Comparison of ENCODE assay signal across 11 cellular contexts in the genomic region with DNA sequence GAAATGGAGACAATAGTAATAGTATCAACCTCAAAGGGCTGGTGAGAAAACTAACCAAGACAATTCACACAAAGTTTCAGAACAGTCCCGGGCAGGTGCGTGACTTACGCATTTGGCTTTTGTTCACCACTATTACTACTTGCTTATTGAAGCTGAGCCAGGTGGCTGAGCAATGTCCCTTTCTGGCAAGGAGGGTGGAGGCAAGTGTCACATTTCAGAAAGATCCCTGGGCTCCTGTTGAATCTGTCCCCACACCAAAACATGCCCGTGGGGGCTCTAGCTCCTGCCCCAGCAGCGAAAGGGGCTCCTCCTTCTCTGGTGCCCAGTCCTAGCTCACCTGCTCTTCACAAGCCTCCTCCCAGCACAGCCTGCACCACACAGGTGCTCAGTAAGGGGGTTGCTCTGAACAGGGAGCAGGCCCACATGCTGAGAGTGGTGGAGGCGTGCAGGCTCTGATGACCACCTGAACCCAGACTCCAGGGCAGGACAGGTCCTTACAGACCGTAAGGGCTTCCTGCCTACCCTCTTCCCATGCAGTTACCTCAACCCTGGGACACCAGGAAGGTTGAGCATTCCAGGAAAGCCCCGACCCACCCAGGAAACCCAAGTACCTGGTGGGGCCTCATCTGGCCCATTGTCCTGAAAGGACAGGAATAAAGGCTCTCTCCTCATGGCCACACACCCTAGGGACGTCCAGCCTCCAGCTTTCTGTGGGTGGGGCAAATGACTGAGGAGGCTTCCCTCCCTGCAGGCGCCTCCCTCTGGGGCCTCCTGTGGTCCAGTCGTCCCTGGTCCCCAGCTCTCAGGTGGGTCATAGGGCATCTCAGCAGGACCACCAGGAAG. TPM values are rescaled to one million over a fixed set of nuclear protein-coding genes. Genes with fewer than 3 reads are reported as not detected.
DNase-seq lines count a peak whose midpoint lies in the region; ATAC-seq, FAIRE-seq and TF ChIP-seq lines count a peak whose summit lies in the region.
"Had no signal": no experiment of that assay in that cellular context is flagged by ENCODE, and none has a peak within 500 bp of the region (broad histone marks: within the 10 kb centered on the region; RNA-seq: fewer than 3 reads in every experiment).

No MANE protein-coding gene starts in this region.

- POLR2A ChIA-PET in activated CD4-positive, alpha-beta T cell treated with anti-CD3 and anti-CD28 coated beads for 36 hours (lab: Charles Lee), result interaction anchor here (1.2 to 2.1 kb wide), 2 partner anchors 12 to 22 kb away, joined by 3 to 7 read pairs; no protein-coding TSS in a partner anchor

- peak overlapping the region; percentile 9 to 42 for H3K27ac ChIP-seq in small intestine (ENCODE audit: low read depth in 1 of 2, low read length in 1 of 2)

- peak overlapping the region; percentile 32 for H3K4me3 Mint-ChIP-seq in activated CD4-positive, alpha-beta T cell treated with anti-CD3 and anti-CD28 coated beads for 36 hours
- peak overlapping the region; percentile 60 for H3K4me3 Mint-ChIP-seq in activated naive CD4-positive, alpha-beta T cell treated with anti-CD3 and anti-CD28 coated beads, Interleukin-2, amount 50 U/mL, for 24 hours

- H3K27me3 ChIP-seq in small intestine (ENCODE audit: control insufficient read depth in 2 of 2, insufficient read depth in 2 of 2, low read length in 2 of 2), result no peaks in the 10 kb centered on the region
- H3K27me3 ChIP-seq: tibial nerve had no signal

- peak; percentile 78 for DNase-seq in activated CD4-positive, alpha-beta T cell treated with anti-CD3 and anti-CD28 coated beads for 36 hours
- no peak for DNase-seq in activated CD4-positive, alpha-beta T cell treated with anti-CD3 and anti-CD28 coated beads, Interleukin-2, amount 50 U/mL, for 1 hour
- DNase-seq in LNCaP clone FGC (ENCODE audit: low read depth) (peak; percentile 26), small intestine (no peak), sciatic nerve (ENCODE audit: low spot score) (no peak)
- DNase-seq: left cardiac atrium had no signal

- H3K9me3 ChIP-seq in small intestine (ENCODE audit: control insufficient read depth, low read depth), result no peaks in the 10 kb centered on the region
- H3K9me3 ChIP-seq: tibial nerve had no signal

- intact Hi-C loops in activated CD4-positive, alpha-beta T cell treated with anti-CD3 and anti-CD28 coated beads for 36 hours (cut with DNase I, micrococcal nuclease), result loop anchor here (1.0 to 10.0 kb wide), 5 partner anchors 17 to 1224 kb away; a partner anchor contains a TSS
- intact Hi-C loops in sciatic nerve (cut with DNase I), result no loop called here

- TF ChIP-seq CTCF in LNCaP clone FGC (IDR thresholded peaks at IDR 0.05; ENCODE audit: control insufficient read depth, extremely low read depth, insufficient read depth), result no peak

- no peaks in the 10 kb centered on the region for H3K9me3 Mint-ChIP-seq in activated CD4-positive, alpha-beta T cell treated with anti-CD3 and anti-CD28 coated beads for 36 hours (ENCODE audit: low read depth)
- H3K9me3 Mint-ChIP-seq in activated naive CD4-positive, alpha-beta T cell treated with anti-CD3 and anti-CD28 coated beads, Interleukin-2, amount 50 U/mL, for 24 hours, result no peaks in the 10 kb centered on the region

- no peaks in the 10 kb centered on the region for H3K27me3 Mint-ChIP-seq in activated CD4-positive, alpha-beta T cell treated with anti-CD3 and anti-CD28 coated beads for 36 hours
- no peaks in the 10 kb centered on the region for H3K27me3 Mint-ChIP-seq in activated naive CD4-positive, alpha-beta T cell treated with anti-CD3 and anti-CD28 coated beads, Interleukin-2, amount 50 U/mL, for 24 hours

- peak; percentile 20 for ATAC-seq in activated CD4-positive, alpha-beta T cell treated with anti-CD3 and anti-CD28 coated beads for 36 hours
- ATAC-seq in HG03135 (IDR thresholded peaks at IDR 0.05; ENCODE audit: unreplicated experiment) (no peak), sciatic nerve (no peak), HG03565 (IDR thresholded peaks at IDR 0.05; ENCODE audit: unreplicated experiment) (no peak)
- ATAC-seq: left cardiac atrium had no signal

- no peaks in the 10 kb centered on the region for H3K36me3 ChIP-seq in small intestine (ENCODE audit: control insufficient read depth in 2 of 2, insufficient read depth in 2 of 2, low read length in 2 of 2)
- H3K36me3 ChIP-seq: tibial nerve had no signal

- H3K36me3 Mint-ChIP-seq in activated CD4-positive, alpha-beta T cell treated with anti-CD3 and anti-CD28 coated beads for 36 hours (ENCODE audit: low read depth), result no peaks in the 10 kb centered on the region
- H3K36me3 Mint-ChIP-seq in activated naive CD4-positive, alpha-beta T cell treated with anti-CD3 and anti-CD28 coated beads, Interleukin-2, amount 50 U/mL, for 24 hours, result no peaks in the 10 kb centered on the region

- 23 to 53% (median 23%) methylated on average over 11 of the region's 11 CpGs for whole genome bisulfite sequencing in small intestine, 3 donors

- CTCF ChIA-PET in activated CD4-positive, alpha-beta T cell treated with anti-CD3 and anti-CD28 coated beads for 36 hours (lab: Charles Lee), result interaction anchor here (0.8 to 7.0 kb wide), 7 partner anchors 11 to 377 kb away, joined by 3 to 37 read pairs (median 4); no protein-coding TSS in a partner anchor

- no peaks in the 10 kb centered on the region for H3K4me1 ChIP-seq in small intestine (ENCODE audit: control insufficient read depth in 2 of 2, insufficient read depth in 1 of 2, low read depth in 1 of 2, low read length in 1 of 2)

- FAIRE-seq in small intestine (lab: Jason Lieb, UNC), result no peak

- no peak overlapping the region for H3K4me3 ChIP-seq in LNCaP clone FGC (ENCODE audit: low read depth, low read length)
- H3K4me3 ChIP-seq in small intestine (ENCODE audit: low read depth in 1 of 2, low read length in 2 of 2), result no peak overlapping the region
- H3K4me3 ChIP-seq: tibial nerve had no signal

- H3K27ac Mint-ChIP-seq in activated CD4-positive, alpha-beta T cell treated with anti-CD3 and anti-CD28 coated beads for 36 hours, result peak overlapping the region; percentile 87
- H3K27ac Mint-ChIP-seq in activated naive CD4-positive, alpha-beta T cell treated with anti-CD3 and anti-CD28 coated beads, Interleukin-2, amount 50 U/mL, for 24 hours, result peak overlapping the region; percentile 97

- peaks cover 87% of the 10 kb centered on the region for H3K4me1 Mint-ChIP-seq in activated CD4-positive, alpha-beta T cell treated with anti-CD3 and anti-CD28 coated beads for 36 hours
- peaks cover 90% of the 10 kb centered on the region for H3K4me1 Mint-ChIP-seq in activated naive CD4-positive, alpha-beta T cell treated with anti-CD3 and anti-CD28 coated beads, Interleukin-2, amount 50 U/mL, for 24 hours

RNA-seq across cellular contexts. Expression of a gene that starts 32.6 kb away (rescaled TPM):
- 10 to 100 TPM; 57.3 to 57.7 TPM for total RNA-seq in activated CD4-positive, alpha-beta T cell treated with anti-CD3 and anti-CD28 coated beads for 36 hours
- 1 to 10 TPM in 1 of 3 donors, under 1 TPM in 2; 0.45 to 4.3 (median 0.81) TPM for polyA plus RNA-seq in small intestine
- total RNA-seq in sciatic nerve, result 30.9 TPM

RNA-seq across cellular contexts. Expression of a gene that starts 33.7 kb away (rescaled TPM):
- not detected for total RNA-seq in activated CD4-positive, alpha-beta T cell treated with anti-CD3 and anti-CD28 coated beads for 36 hours
- 1 to 10 TPM in 1 of 3 donors, under 1 TPM in 2; 0.54 to 2.7 (median 0.54) TPM for polyA plus RNA-seq in small intestine
- 4.3 TPM for total RNA-seq in sciatic nerve
- total RNA-seq: SK-MEL-5 had no signal

RNA-seq across cellular contexts. Expression of a gene that starts 59.8 kb away (rescaled TPM):
- total RNA-seq in activated CD4-positive, alpha-beta T cell treated with anti-CD3 and anti-CD28 coated beads for 36 hours, result 10 to 100 TPM; 47.5 to 48.6 TPM
- 10 to 100 TPM; 33.3 to 51.7 (median 37.8) TPM for polyA plus RNA-seq in small intestine
- total RNA-seq in sciatic nerve, result 32.0 TPM

Comparison
In these comparisons a context has a peak if more than half of its experiments do, and no peak if none do; other contexts are left out.
1. DNase-seq: peak in activated CD4-positive, alpha-beta T cell treated with anti-CD3 and anti-CD28 coated beads for 36 hours (single experiment) and LNCaP clone FGC (single experiment); none in activated CD4-positive, alpha-beta T cell treated with anti-CD3 and anti-CD28 coated beads, Interleukin-2, amount 50 U/mL, for 1 hour (single experiment), small intestine (single experiment) and sciatic nerve (single experiment).